9 cellular contexts compared by ENCODE assay signal in genomic region chr10:27258492-27258837, GRCh38. TPM values are rescaled to one million over a fixed set of nuclear protein-coding genes. Genes with fewer than 3 reads are reported as not detected.
A peak's percentile ranks its signal among the peaks of the same experiment; 100 is the strongest.
DNase-seq lines count a peak whose midpoint lies in the region; ATAC-seq, FAIRE-seq and TF ChIP-seq lines count a peak whose summit lies in the region.
"Had no signal": no experiment of that assay in that cellular context is flagged by ENCODE, and none has a peak within 500 bp of the region (broad histone marks: within the 10 kb centered on the region; RNA-seq: fewer than 3 reads in every experiment).

No MANE protein-coding gene starts in this region.

- intact Hi-C loops in activated CD4-positive, alpha-beta T cell treated with anti-CD3 and anti-CD28 coated beads for 36 hours (cut with DNase I, micrococcal nuclease): no loop called here
- intact Hi-C loops in GM12878 (cut with micrococcal nuclease; ENCODE audit: unreplicated experiment) (no loop called here), lower leg skin (cut with DNase I; ENCODE audit: low total_unique reads) (no loop called here)

- ATAC-seq in activated CD4-positive, alpha-beta T cell treated with anti-CD3 and anti-CD28 coated beads for 36 hours: no peak
- no peak; the same call in 2 of the 3 replicates for ATAC-seq in GM12878
- ATAC-seq in HG03571 (IDR thresholded peaks at IDR 0.05; ENCODE audit: unreplicated experiment): no peak

- POLR2A ChIA-PET in activated CD4-positive, alpha-beta T cell treated with anti-CD3 and anti-CD28 coated beads for 36 hours (lab: Charles Lee): no interaction called here
- POLR2A ChIA-PET in GM12878 (lab: Charles Lee): no interaction called here

- H3K4me1 ChIP-seq in GM12878 (ENCODE audit: control insufficient read depth, insufficient read depth, low read length) (no peaks in the 10 kb centered on the region), subcutaneous abdominal adipose tissue (ENCODE audit: control insufficient read depth in 5 of 5, insufficient read depth in 5 of 5, low read length in 5 of 5) (peaks cover 0 to 13% (median 13%) of the 10 kb centered on the region in 5 donors)

- CTCF ChIA-PET in activated CD4-positive, alpha-beta T cell treated with anti-CD3 and anti-CD28 coated beads for 36 hours (lab: Charles Lee): interaction anchor here (0.5 to 1.8 kb wide), 2 partner anchors 10 to 1308 kb away, joined by 4 to 5 read pairs; no protein-coding TSS in a partner anchor
- CTCF ChIA-PET in GM12878 (lab: Yijun Ruan, JAX): no interaction called here

- H3K9me3 ChIP-seq in GM12878 (replicated peaks; ENCODE audit: control insufficient read depth, insufficient read depth, low read length) (peaks cover 2% of the 10 kb centered on the region; the same call in 1 of the 3 replicates), subcutaneous abdominal adipose tissue (ENCODE audit: control insufficient read depth in 5 of 5, low read length in 5 of 5) (no peaks in the 10 kb centered on the region)

- H3K27me3 Mint-ChIP-seq in activated CD4-positive, alpha-beta T cell treated with anti-CD3 and anti-CD28 coated beads for 36 hours: peaks cover 35% of the 10 kb centered on the region

- H3K27me3 ChIP-seq in GM12878 (replicated peaks in 1 of 2; ENCODE audit: control insufficient read depth in 2 of 2, insufficient read depth in 2 of 2, low read length in 1 of 2) (peaks cover 0 to 14% of the 10 kb centered on the region in 2 experiments; a peak in 3 of 4 replicates), subcutaneous abdominal adipose tissue (ENCODE audit: control insufficient read depth in 5 of 5, insufficient read depth in 4 of 5, low read length in 5 of 5) (peaks cover 0 to 25% (median 9%) of the 10 kb centered on the region in 5 donors)

- no peak for TF ChIP-seq RAD21 in GM12878 (IDR thresholded peaks at IDR 0.05; ENCODE audit: insufficient read depth, low read depth, low read length)

- peaks cover 27% of the 10 kb centered on the region for H3K4me1 Mint-ChIP-seq in activated CD4-positive, alpha-beta T cell treated with anti-CD3 and anti-CD28 coated beads for 36 hours

- in situ Hi-C loops in GM12878 (cut with MboI): no loop called here

- H3K9me3 Mint-ChIP-seq in activated CD4-positive, alpha-beta T cell treated with anti-CD3 and anti-CD28 coated beads for 36 hours (ENCODE audit: low read depth): peaks cover 5% of the 10 kb centered on the region

- H3K4me3 Mint-ChIP-seq in activated CD4-positive, alpha-beta T cell treated with anti-CD3 and anti-CD28 coated beads for 36 hours: peak overlapping the region; percentile 72

- FAIRE-seq in GM12878 (lab: Jason Lieb, UNC): no peak

- H3K4me2 ChIP-seq in GM12878 (ENCODE audit: control insufficient read depth, insufficient read depth): peak overlapping the region; percentile 82

- RAD21 ChIA-PET in GM12878 (lab: Charles Lee; ENCODE audit: unreplicated experiment): no interaction called here

- peaks cover 3% of the 10 kb centered on the region for H3K36me3 Mint-ChIP-seq in activated CD4-positive, alpha-beta T cell treated with anti-CD3 and anti-CD28 coated beads for 36 hours (ENCODE audit: low read depth)

- H2AFZ ChIP-seq in GM12878 (ENCODE audit: control insufficient read depth, low read depth, low read length): peak overlapping the region; percentile 19

- no peak for DNase-seq in activated CD4-positive, alpha-beta T cell treated with anti-CD3 and anti-CD28 coated beads for 36 hours
- no peak for DNase-seq in activated CD4-positive, alpha-beta T cell treated with anti-CD3 and anti-CD28 coated beads for 4 hours
- DNase-seq in GM12878 (ENCODE audit: low read depth, low spot score): no peak
- DNase-seq in lower leg skin (ENCODE audit: low spot score in 2 of 2): no peak
- no peak for DNase-seq in hypothalamus (lab: John Stamatoyannopoulos, UW)
- DNase-seq in C1 segment of cervical spinal cord (lab: John Stamatoyannopoulos, UW): no peak
- DNase-seq: NCI-H2029 treated with DMSO at 0.1 percent for 48 hours had no signal

- no peak for TF ChIP-seq EP300 in GM12878 (IDR thresholded peaks at IDR 0.05; ENCODE audit: borderline replicate concordance in 1 of 2, control insufficient read depth in 1 of 2, low read depth in 2 of 2, low read length in 2 of 2)

- peak overlapping the region; percentile 57; the same call in 1 of the 2 replicates for H3K4me3 ChIP-seq in GM12878
- H3K4me3 ChIP-seq in lower leg skin (ENCODE audit: low read depth, poor library complexity, severe bottlenecking): peak overlapping the region; percentile 15
- peak overlapping the region; percentile 29 to 70 (median 66) for H3K4me3 ChIP-seq in subcutaneous abdominal adipose tissue (ENCODE audit: low read depth in 1 of 5, low read length in 5 of 5)

- no peaks in the 10 kb centered on the region for H4K20me1 ChIP-seq in GM12878 (ENCODE audit: control insufficient read depth, insufficient read depth)

- H3K27ac ChIP-seq in GM12878 (ENCODE audit: control insufficient read depth, insufficient read depth) (no peak overlapping the region), subcutaneous abdominal adipose tissue (ENCODE audit: low read depth, low read length) (no peak overlapping the region)

- TF ChIP-seq CTCF in GM12878 (IDR thresholded peaks at IDR 0.05 in 2 of 3, conservative IDR thresholded peaks at IDR 0.05 in 1 of 3; ENCODE audit: control insufficient read depth in 2 of 3, extremely low read depth in 1 of 3, insufficient read depth in 1 of 3, low read depth in 3 of 3, low read length in 3 of 3): no peak
- TF ChIP-seq CTCF in lower leg skin (IDR thresholded peaks at IDR 0.05): no peak

- SMC1A ChIA-PET in GM12878 (lab: Charles Lee; ENCODE audit: uncharacterized antibody, unreplicated experiment): no interaction called here

- H3K36me3 ChIP-seq in GM12878 (ENCODE audit: control insufficient read depth in 2 of 2, insufficient read depth in 2 of 2, low read length in 1 of 2) (no peaks in the 10 kb centered on the region), subcutaneous abdominal adipose tissue (ENCODE audit: control insufficient read depth in 5 of 5, insufficient read depth in 5 of 5, low read length in 5 of 5) (no peaks in the 10 kb centered on the region)

- BruUV-seq in GM12878 (replicated peaks; lab: Mats Ljungman, UMichigan): no TSS peak

- H3K9ac ChIP-seq in GM12878 (ENCODE audit: control insufficient read depth, insufficient read depth, low read length) (no peak overlapping the region), subcutaneous abdominal adipose tissue (ENCODE audit: low read length in 5 of 5) (peak overlapping the region in 3 of 5 donors; percentile 55 to 66 (median 64))

- 6% methylated on average over 18 of the region's 18 CpGs for WGBS in GM12878 (ENCODE audit: insufficient coverage, insufficient replicate concordance, low lambda C conversion rate, missing lambda C conversion rate)
- 7 to 8% methylated on average over 18 of the region's 18 CpGs for WGBS in lower leg skin, 2 donors

- no peak for TF ChIP-seq POLR2A in GM12878 (IDR thresholded peaks at IDR 0.05; ENCODE audit: low read depth, low read length)
- no peak for TF ChIP-seq POLR2A in lower leg skin (IDR thresholded peaks at IDR 0.05)

- H3K79me2 ChIP-seq in GM12878 (ENCODE audit: control insufficient read depth, insufficient read depth, low read length): no peaks in the 10 kb centered on the region

- no peak overlapping the region for H3K27ac Mint-ChIP-seq in activated CD4-positive, alpha-beta T cell treated with anti-CD3 and anti-CD28 coated beads for 36 hours

TF ChIP-seq in GM12878, 131 proteins besides CTCF, POLR2A, EP300 and RAD21 (continues in another document):
- no peak for TF ChIP-seq RUNX3 (IDR thresholded peaks at IDR 0.05; ENCODE audit: low read length)
- TF ChIP-seq SMAD5 (IDR thresholded peaks at IDR 0.05; ENCODE audit: low read depth): no peak
- no peak for TF ChIP-seq ELK1 (IDR thresholded peaks at IDR 0.05; ENCODE audit: low read depth, low read length)
- TF ChIP-seq EZH2 (IDR thresholded peaks at IDR 0.05; ENCODE audit: borderline replicate concordance, control insufficient read depth, low read depth, low read length): no peak

RNA-seq across cellular contexts. Expression of gene ACBD5, which starts 17.9 kb away (rescaled TPM):
- total RNA-seq in activated CD4-positive, alpha-beta T cell treated with anti-CD3 and anti-CD28 coated beads for 36 hours: 10 to 100 TPM; 10.6 to 14.8 TPM
- 22.7 and 25.2 TPM in 2 replicates for total RNA-seq in GM12878 (2013; cell fraction: nucleolus; rRNA removed)
- total RNA-seq in GM12878 (2014; rRNA removed) (11.0 and 13.5 TPM in 2 replicates), GM12878 (2014; rRNA removed; fragmentation: Illumina TruSeq; extraction: Trizol) (14.3 and 14.4 TPM in 2 replicates), GM12878 (2021) (12.0 and 12.9 TPM in 2 replicates), lower leg skin (10 to 100 TPM; 22.3 to 36.8 (median 33.5) TPM)
- 3.9 TPM for polyA plus RNA-seq in GM12878 (2011; ENCODE audit: low read depth)
- polyA plus RNA-seq in GM12878 (2011; rRNA removed) (22.3 and 33.4 TPM in 2 replicates), GM12878 (2014; fragmentation: Illumina TruSeq; extraction: Trizol) (12.8 and 18.1 TPM in 2 replicates), GM12878 (2014; fragmentation: Nextera tagmentation; extraction: Ambion mirVana) (1 to 10 TPM; 2.4 to 3.6 TPM), GM12878 (2014; rRNA removed) (7.4 and 9.5 TPM in 2 replicates), GM12878 (2016; fragmentation: Nextera tagmentation; extraction: Ambion mirVana) (10 to 100 TPM; 15.4 to 17.8 TPM)
- 8.1 and 9.3 TPM in 2 replicates for polyA plus RNA-seq in GM12878 (2011; cell fraction: cytosol; rRNA removed)
- polyA plus RNA-seq in GM12878 (2011; cell fraction: nucleus; rRNA removed): 10.0 and 11.7 TPM in 2 replicates
- 6.6 and 11.3 TPM in 2 replicates for polyA plus RNA-seq in GM12878 (2012)
- 10.5 and 11.4 TPM in 2 replicates for polyA minus RNA-seq in GM12878 (2011; rRNA and poly(A)+ RNA removed)
- polyA minus RNA-seq in GM12878 (2011; cell fraction: cytosol; rRNA and poly(A)+ RNA removed): 6.4 and 6.9 TPM in 2 replicates
- 7.0 and 10.4 TPM in 2 replicates for polyA minus RNA-seq in GM12878 (2011; cell fraction: nucleus; rRNA and poly(A)+ RNA removed)

Comparison
In these comparisons a context has a peak if more than half of its experiments do, and no peak if none do; other contexts are left out.
1. H3K4me3 ChIP-seq: peak in every context shown above with its lines; median percentile 66 in subcutaneous abdominal adipose tissue; 57 in GM12878; 15 in lower leg skin.